Comparison of ENCODE assay signal across 24 cellular contexts in the genomic region with DNA sequence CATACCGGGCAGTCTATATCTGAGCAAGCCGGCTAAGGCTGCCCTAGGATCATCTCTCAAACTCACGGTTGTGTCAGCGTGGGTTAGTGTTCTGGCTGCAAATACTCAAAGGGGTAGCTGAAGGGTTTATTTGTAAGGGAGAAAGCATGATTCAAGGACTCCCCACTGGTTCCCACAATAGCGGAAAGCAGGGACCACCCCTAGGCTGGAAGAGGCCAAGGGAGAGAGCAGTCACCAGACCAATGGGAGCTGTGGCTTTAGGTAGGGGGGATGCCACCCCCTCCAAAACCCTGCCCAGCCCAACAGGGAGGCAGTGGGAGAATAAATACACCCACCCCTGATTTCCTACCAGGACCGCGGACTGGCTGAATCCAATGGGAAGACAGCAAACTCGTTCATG.
"Had no signal": no experiment of that assay in that cellular context is flagged by ENCODE, and none has a peak within 500 bp of the region (broad histone marks: within the 10 kb centered on the region; RNA-seq: fewer than 3 reads in every experiment).

No MANE protein-coding gene starts in this region.

- H3K9me3 ChIP-seq: esophagus muscularis mucosa, sigmoid colon, testis had no signal

- H3K27ac Mint-ChIP-seq: activated naive CD4-positive, alpha-beta T cell treated with anti-CD3 and anti-CD28 coated beads, Interleukin-2, amount 50 U/mL, for 24 hours; nephron progenitor cell; T-cell; type B pancreatic cell had no signal

- H3K4me3 ChIP-seq: coronary artery, esophagus muscularis mucosa, hepatocyte, sigmoid colon, testis had no signal

- H3K4me1 Mint-ChIP-seq: activated naive CD4-positive, alpha-beta T cell treated with anti-CD3 and anti-CD28 coated beads, Interleukin-2, amount 50 U/mL, for 24 hours had no signal

- H3K36me3 Mint-ChIP-seq: activated naive CD4-positive, alpha-beta T cell treated with anti-CD3 and anti-CD28 coated beads, Interleukin-2, amount 50 U/mL, for 24 hours; T-cell; type B pancreatic cell had no signal

- H3K79me2 ChIP-seq: hepatocyte had no signal

- FAIRE-seq: frontal cortex, islet of Langerhans, TTC549 had no signal

- DNase-seq: activated CD4-positive, alpha-beta T cell treated with anti-CD3 and anti-CD28 coated beads for 1 hour; activated CD4-positive, alpha-beta T cell treated with anti-CD3 and anti-CD28 coated beads, Interleukin-2, amount 50 U/mL, for 1 hour; activated gamma-delta T cell treated with Interleukin-2 at 50 U/mL for 16 hours; activated T-cell treated with anti-CD3 and anti-CD28 coated beads, Interleukin-2, amount 50 U/mL, for 1 hour; anterior cingulate cortex; central memory CD4-positive, alpha-beta T cell; glutamatergic neuron; left ventricle myocardium superior; mammary epithelial cell; nephron progenitor cell; sigmoid colon; stimulated activated CD4-positive, alpha-beta T cell treated with anti-CD3 and anti-CD28 coated beads, Interleukin-2, amount 100 ng/mL, for 48 hours; stimulated activated naive CD4-positive, alpha-beta T cell; T-cell; testis; WERI-Rb-1 had no signal

- H3K27ac ChIP-seq: coronary artery, esophagus muscularis mucosa, hepatocyte, sigmoid colon, testis, WERI-Rb-1 had no signal

- H3K27me3 ChIP-seq: esophagus muscularis mucosa, hepatocyte, sigmoid colon, testis had no signal

- ATAC-seq: left ventricle myocardium superior, T-cell had no signal

- H2AFZ ChIP-seq: hepatocyte had no signal

- H3K4me3 Mint-ChIP-seq: activated naive CD4-positive, alpha-beta T cell treated with anti-CD3 and anti-CD28 coated beads, Interleukin-2, amount 50 U/mL, for 24 hours; nephron progenitor cell; T-cell; type B pancreatic cell had no signal

- H3K9me3 Mint-ChIP-seq: activated naive CD4-positive, alpha-beta T cell treated with anti-CD3 and anti-CD28 coated beads, Interleukin-2, amount 50 U/mL, for 24 hours; nephron progenitor cell; type B pancreatic cell had no signal

- H3K4me2 ChIP-seq: hepatocyte had no signal

- H3K36me3 ChIP-seq: esophagus muscularis mucosa, sigmoid colon, WERI-Rb-1 had no signal
